ENCODE assay signal across 9 cellular contexts in genomic region chr14:91897716-91898115, GRCh38. TPM values are rescaled to one million over a fixed set of nuclear protein-coding genes. Genes with fewer than 3 reads are reported as not detected.
DNase-seq lines count a peak whose midpoint lies in the region; ATAC-seq, FAIRE-seq and TF ChIP-seq lines count a peak whose summit lies in the region.
"Not testable (repeated sequence)": the region's sequence is repeated elsewhere in the genome, so short reads cannot be mapped to it uniquely, and the experiment has no call there.
"Had no signal": no experiment of that assay in that cellular context is flagged by ENCODE, and none has a peak within 500 bp of the region (broad histone marks: within the 10 kb centered on the region; RNA-seq: fewer than 3 reads in every experiment).

No MANE protein-coding gene starts in this region.

- not testable (repeated sequence) for H3K36me3 Mint-ChIP-seq in brain

- not testable (repeated sequence) for H4K20me1 ChIP-seq in GM23248 (ENCODE audit: insufficient read depth); osteoblast (ENCODE audit: insufficient read depth, low read length)

- H3K9me3 ChIP-seq in GM23248 (ENCODE audit: low read depth); esophagus squamous epithelium; kidney (ENCODE audit: control insufficient read depth in 1 of 2, low read length in 2 of 2); osteoblast (ENCODE audit: low read depth, low read length); skeletal muscle satellite cell (replicated peaks; ENCODE audit: low read length); thoracic aorta; vagina: not testable (repeated sequence)

- H3K4me2 ChIP-seq in GM23248 (ENCODE audit: unreplicated experiment) (peak overlapping the region; percentile 40), osteoblast (ENCODE audit: insufficient read depth, low read length) (peak overlapping the region; percentile 41), skeletal muscle satellite cell (ENCODE audit: low read length) (peak overlapping the region; percentile 63)

- TF ChIP-seq CTCF in brain (conservative IDR thresholded peaks at IDR 0.05); esophagus squamous epithelium (IDR thresholded peaks at IDR 0.05); kidney (IDR thresholded peaks at IDR 0.05; ENCODE audit: borderline replicate concordance, extremely low read depth, insufficient read depth); osteoblast (IDR thresholded peaks at IDR 0.05; ENCODE audit: extremely low read depth, low read depth, low read length); thoracic aorta (IDR thresholded peaks at IDR 0.05); vagina (IDR thresholded peaks at IDR 0.05): not testable (repeated sequence)

- in situ Hi-C loops in GM23248 (cut with MboI) = not testable (repeated sequence)

- H3K36me3 ChIP-seq in GM23248 (ENCODE audit: low read depth); esophagus squamous epithelium; kidney (ENCODE audit: control insufficient read depth in 1 of 2, insufficient read depth in 2 of 2, low read length in 2 of 2); osteoblast (ENCODE audit: insufficient read depth, low read length); skeletal muscle satellite cell (ENCODE audit: insufficient read depth, low read length); thoracic aorta; vagina: not testable (repeated sequence)

- H3K79me2 ChIP-seq in GM23248 (ENCODE audit: insufficient read depth) = peaks cover 78% of the 10 kb centered on the region
- H3K79me2 ChIP-seq in osteoblast (ENCODE audit: insufficient read depth, low read length) = not testable (repeated sequence)

- ATAC-seq in thoracic aorta (ENCODE audit: insufficient number of reproducible peaks, low FRiP score, low read depth) = not testable (repeated sequence)

- 77 to 82% methylated on average over 5 of the region's 5 CpGs for WGBS in GM23248 (ENCODE audit: low coverage in 1 of 2, low lambda C conversion rate in 2 of 2, missing lambda C conversion rate in 2 of 2), 2 experiments
- 78 to 85% methylated on average over 5 of the region's 5 CpGs for WGBS in esophagus squamous epithelium, 2 donors

- H3K9me2 ChIP-seq in GM23248 (ENCODE audit: insufficient read depth) = not testable (repeated sequence)

- not testable (repeated sequence) for H2AFZ ChIP-seq in GM23248; osteoblast (ENCODE audit: low read length)

- not testable (repeated sequence) for H3K27me3 ChIP-seq in GM23248 (replicated peaks; ENCODE audit: insufficient read depth); esophagus squamous epithelium; osteoblast (ENCODE audit: insufficient read depth, low read length); skeletal muscle satellite cell (ENCODE audit: control insufficient read depth, insufficient read depth, low read length); thoracic aorta (replicated peaks; ENCODE audit: insufficient read depth); vagina

- TF ChIP-seq POLR2A in esophagus squamous epithelium (IDR thresholded peaks at IDR 0.05); vagina (IDR thresholded peaks at IDR 0.05): not testable (repeated sequence)

- H3K27ac Mint-ChIP-seq in brain = peak overlapping the region; percentile 18 to 84 (median 67)

- H3K4me3 ChIP-seq in GM23248 = peak overlapping the region; percentile 24; the same call in 1 of the 2 replicates
- not testable (repeated sequence) for H3K4me3 ChIP-seq in esophagus squamous epithelium; kidney (ENCODE audit: low read length in 2 of 2); osteoblast (ENCODE audit: insufficient read depth, low read length); skeletal muscle satellite cell (ENCODE audit: low read length); thoracic aorta; vagina

- intact Hi-C loops in esophagus squamous epithelium (cut with DNase I); kidney (cut with DNase I); vagina (cut with DNase I): not testable (repeated sequence)

- H3K9me3 Mint-ChIP-seq in brain = not testable (repeated sequence)

- not testable (repeated sequence) for H3K27me3 Mint-ChIP-seq in brain

- not testable (repeated sequence) for DNase-seq in GM23248; esophagus squamous epithelium (lab: John Stamatoyannopoulos, UW); kidney; osteoblast (ENCODE audit: insufficient read length, low spot score, missing footprints); thoracic aorta (ENCODE audit: low spot score); vagina (ENCODE audit: extremely low spot score in 2 of 2)

- H3K4me1 Mint-ChIP-seq in brain = peaks cover 16% of the 10 kb centered on the region

- H3K27ac ChIP-seq in GM23248 = peak overlapping the region; percentile 82
- H3K27ac ChIP-seq in esophagus squamous epithelium = peak overlapping the region in 3 of 4 donors; percentile 19 to 39 (median 31)
- H3K27ac ChIP-seq in kidney (ENCODE audit: low read depth in 2 of 2, low read length in 2 of 2) = peak overlapping the region; percentile 25 to 67
- H3K27ac ChIP-seq in osteoblast (ENCODE audit: low read depth, low read length) = not testable (repeated sequence)
- peak overlapping the region; percentile 94 to 96 for H3K27ac ChIP-seq in thoracic aorta
- peak overlapping the region; percentile 47 for H3K27ac ChIP-seq in vagina

- H3F3A ChIP-seq in GM23248 (ENCODE audit: insufficient read depth) = peaks cover 54% of the 10 kb centered on the region

- H3K4me1 ChIP-seq in GM23248 (ENCODE audit: insufficient read depth) (peaks cover 57% of the 10 kb centered on the region), esophagus squamous epithelium (peaks cover 4 to 42% (median 6%) of the 10 kb centered on the region in 3 donors), kidney (ENCODE audit: control insufficient read depth in 1 of 2, insufficient read depth in 1 of 2, low read depth in 1 of 2, low read length in 2 of 2) (peaks cover 10 to 11% of the 10 kb centered on the region in 2 donors), osteoblast (ENCODE audit: insufficient read depth, low read length) (peaks cover 20% of the 10 kb centered on the region), skeletal muscle satellite cell (ENCODE audit: control insufficient read depth, insufficient read depth, low read length) (peaks cover 50% of the 10 kb centered on the region), thoracic aorta (ENCODE audit: control insufficient read depth in 1 of 2, low read depth in 2 of 2) (peaks cover 48 to 91% of the 10 kb centered on the region in 2 donors), vagina (peaks cover 42% of the 10 kb centered on the region)

- peak overlapping the region; percentile 62 for H3K9ac ChIP-seq in GM23248
- not testable (repeated sequence) for H3K9ac ChIP-seq in kidney (ENCODE audit: low read length in 2 of 2)
- peak overlapping the region; percentile 25 for H3K9ac ChIP-seq in skeletal muscle satellite cell (ENCODE audit: low read depth, low read length)

- H3K4me3 Mint-ChIP-seq in brain = not testable (repeated sequence)

- not testable (repeated sequence) for FAIRE-seq in kidney (lab: Jason Lieb, UNC)

RNA-seq across cellular contexts. Expression of gene TC2N, which starts 30.4 kb away (rescaled TPM):
- total RNA-seq in GM23248 (2014; rRNA removed; shearing (Covaris generic)) = under 0.01 and 0.65 TPM in 2 replicates
- polyA plus RNA-seq in GM23248 (2016; fragmentation: Nextera tagmentation; extraction: Ambion mirVana) (0.34 and 0.77 TPM in 2 replicates), brain (ENCODE audit: insufficient read depth, low read depth, low replicate concordance) (0.20 TPM), kidney (ENCODE audit: insufficient read depth, low read depth, low replicate concordance) (5.8 TPM)
- total RNA-seq in esophagus squamous epithelium (10 to 100 TPM; 32.4 to 48.9 (median 44.7) TPM), kidney (39.7 TPM), osteoblast (under 0.01 and 0.29 TPM in 2 replicates), thoracic aorta (100 to 1,000 TPM; 146 to 172 TPM), vagina (50.3 TPM)
- total RNA-seq in skeletal muscle satellite cell (2012; rRNA removed) = 0.22 and 0.25 TPM in 2 replicates

RNA-seq across cellular contexts. Expression of gene FBLN5, which starts 49.8 kb away (rescaled TPM):
- total RNA-seq in GM23248 (2014; rRNA removed; shearing (Covaris generic)) = 234 TPM in 2 replicates
- 756 and 767 TPM in 2 replicates for polyA plus RNA-seq in GM23248 (2016; fragmentation: Nextera tagmentation; extraction: Ambion mirVana)
- polyA plus RNA-seq in brain (ENCODE audit: insufficient read depth, low read depth, low replicate concordance) = 10.2 TPM
- total RNA-seq in esophagus squamous epithelium = 10 to 100 TPM in 2 of 4 donors, 1 to 10 TPM in 2; 1.2 to 83.5 (median 8.0) TPM
- total RNA-seq in kidney = 99.0 TPM
- 75.2 TPM for polyA plus RNA-seq in kidney (ENCODE audit: insufficient read depth, low read depth, low replicate concordance)
- total RNA-seq in osteoblast = 22.1 and 27.7 TPM in 2 replicates
- 38.5 and 46.3 TPM in 2 replicates for total RNA-seq in skeletal muscle satellite cell (2012; rRNA removed)
- 1,000 to 10,000 TPM in 1 of 2 donors, 100 to 1,000 TPM in 1; 824 to 1,103 TPM for total RNA-seq in thoracic aorta
- total RNA-seq in vagina = 240 TPM
- total RNA-seq: PC-9 had no signal

Comparison
In these comparisons a context has a peak if more than half of its experiments do, and no peak if none do; other contexts are left out.
1. RNA of gene TC2N, which starts 30.4 kb away (total RNA-seq): 146 to 172 TPM in thoracic aorta, 50.3 TPM in vagina (single experiment), 32.4 to 48.9 TPM in esophagus squamous epithelium and 39.7 TPM in kidney (single experiment); under 0.01 to 0.65 TPM in GM23248 and under 0.01 to 0.29 TPM in osteoblast; every median in the first group is over 10 times any median in the second.
2. Peak in every context shown above with its lines, with median percentiles within 50 percentile points of each other: H3K4me2 ChIP-seq.